In genomic region chr2:96760986-96761832, GRCh38 we compare ENCODE assay signal across 8 cellular contexts. TPM values are rescaled to one million over a fixed set of nuclear protein-coding genes. Genes with fewer than 3 reads are reported as not detected.
DNase-seq lines count a peak whose midpoint lies in the region; ATAC-seq, FAIRE-seq and TF ChIP-seq lines count a peak whose summit lies in the region.

No MANE protein-coding gene starts in this region.

- H3K27ac ChIP-seq in CD8-positive, alpha-beta T cell (ENCODE audit: low read depth, low read length), result peak overlapping the region; percentile 30
- H3K27ac ChIP-seq in small intestine (ENCODE audit: low read depth in 1 of 2, low read length in 1 of 2), result peak overlapping the region; percentile 78 to 85

- intact Hi-C loops in CD8-positive, alpha-beta T cell (cut with DNase I, micrococcal nuclease), result loop anchor here (1.0 to 5.0 kb wide), 11 partner anchors 14 to 495 kb away; partner anchors contain the start of genes CIAO1 (in 2 of the 2), CNNM3 (in 2 of the 2), KANSL3 (in 2 of the 2) and LMAN2L (in 2 of the 2)

- H3K4me1 ChIP-seq in CD8-positive, alpha-beta T cell (ENCODE audit: insufficient read depth, low read length), result peaks cover 50% of the 10 kb centered on the region
- H3K4me1 ChIP-seq in small intestine (ENCODE audit: control insufficient read depth in 2 of 2, insufficient read depth in 1 of 2, low read depth in 1 of 2, low read length in 1 of 2), result peaks cover 0 to 4% of the 10 kb centered on the region in 2 donors

- no peaks in the 10 kb centered on the region for H3K36me3 Mint-ChIP-seq in CD8-positive, alpha-beta T cell
- no peaks in the 10 kb centered on the region for H3K36me3 Mint-ChIP-seq in IgD-negative memory B cell
- H3K36me3 Mint-ChIP-seq in activated naive CD8-positive, alpha-beta T cell treated with anti-CD3 and anti-CD28 coated beads, Interleukin-2, amount 10 ng/mL, durations not matched to agents 7 days and 5 days, result no peaks in the 10 kb centered on the region

- no peaks in the 10 kb centered on the region for H3K9me3 Mint-ChIP-seq in CD8-positive, alpha-beta T cell
- no peaks in the 10 kb centered on the region for H3K9me3 Mint-ChIP-seq in IgD-negative memory B cell
- no peaks in the 10 kb centered on the region for H3K9me3 Mint-ChIP-seq in activated naive CD8-positive, alpha-beta T cell treated with anti-CD3 and anti-CD28 coated beads, Interleukin-2, amount 10 ng/mL, durations not matched to agents 7 days and 5 days

- peak overlapping the region; percentile 82 for H3K4me3 Mint-ChIP-seq in CD8-positive, alpha-beta T cell
- H3K4me3 Mint-ChIP-seq in IgD-negative memory B cell, result peak overlapping the region; percentile 88 to 97 (median 93)
- H3K4me3 Mint-ChIP-seq in activated naive CD8-positive, alpha-beta T cell treated with anti-CD3 and anti-CD28 coated beads, Interleukin-2, amount 10 ng/mL, durations not matched to agents 7 days and 5 days, result peak overlapping the region; percentile 85

- peak; percentile 60 for TF ChIP-seq CTCF in CD8-positive, alpha-beta T cell (IDR thresholded peaks at IDR 0.05)

- H3K4me1 Mint-ChIP-seq in CD8-positive, alpha-beta T cell (ENCODE audit: low read depth), result peaks cover 60% of the 10 kb centered on the region
- peaks cover 26 to 44% (median 39%) of the 10 kb centered on the region in 3 donors for H3K4me1 Mint-ChIP-seq in IgD-negative memory B cell
- peaks cover 40% of the 10 kb centered on the region for H3K4me1 Mint-ChIP-seq in activated naive CD8-positive, alpha-beta T cell treated with anti-CD3 and anti-CD28 coated beads, Interleukin-2, amount 10 ng/mL, durations not matched to agents 7 days and 5 days

- peak in 2 of 7 experiments; percentile 12 to 73 for DNase-seq in CD8-positive, alpha-beta T cell
- DNase-seq in activated naive CD8-positive, alpha-beta T cell treated with anti-CD3 and anti-CD28 coated beads, Interleukin-2, amount 10 ng/mL, durations not matched to agents 7 days and 5 days, result no peak
- DNase-seq in small intestine (peak; percentile 54), NCI-H1694 treated with DMSO at 0.1 percent for 48 hours (lab: John Stamatoyannopoulos, UW) (no peak)
- no peak for DNase-seq in effector CD4-positive, alpha-beta T cell

- FAIRE-seq in small intestine (lab: Jason Lieb, UNC), result no peak

- CTCF ChIA-PET in CD8-positive, alpha-beta T cell (lab: Charles Lee), result interaction anchor here (0.7 to 2.1 kb wide), 20 partner anchors 9 to 226 kb away, joined by 3 to 7 read pairs (median 3); partner anchors contain the start of gene ANKRD39

- no peaks in the 10 kb centered on the region for H3K27me3 ChIP-seq in CD8-positive, alpha-beta T cell (ENCODE audit: insufficient read depth, low read length)
- no peaks in the 10 kb centered on the region for H3K27me3 ChIP-seq in small intestine (ENCODE audit: control insufficient read depth in 2 of 2, insufficient read depth in 2 of 2, low read length in 2 of 2)

- ATAC-seq in CD8-positive, alpha-beta T cell, result peak; percentile 77
- ATAC-seq in GM19397 (IDR thresholded peaks at IDR 0.05; ENCODE audit: unreplicated experiment), result peak; percentile 2
- peak; percentile 77 for ATAC-seq in activated naive CD8-positive, alpha-beta T cell treated with anti-CD3 and anti-CD28 coated beads, Interleukin-2, amount 10 ng/mL, durations not matched to agents 7 days and 5 days (ENCODE audit: low read depth)

- POLR2A ChIA-PET in CD8-positive, alpha-beta T cell (lab: Charles Lee), result interaction anchor here (0.7 to 3.4 kb wide), 7 partner anchors 13 to 224 kb away, joined by 3 to 16 read pairs (median 4); partner anchors contain the start of genes ANKRD39 and CNNM3
- POLR2A ChIA-PET in activated naive CD8-positive, alpha-beta T cell treated with anti-CD3 and anti-CD28 coated beads, Interleukin-2, amount 10 ng/mL, durations not matched to agents 7 days and 5 days (lab: Charles Lee), result interaction anchor here (1.3 to 4.0 kb wide), 2 partner anchors 13 to 124 kb away, joined by 5 to 16 read pairs; partner anchors contain the start of gene KANSL3

- H3K36me3 ChIP-seq in CD8-positive, alpha-beta T cell (ENCODE audit: insufficient read depth, low read length), result no peaks in the 10 kb centered on the region
- no peaks in the 10 kb centered on the region for H3K36me3 ChIP-seq in small intestine (ENCODE audit: control insufficient read depth in 2 of 2, insufficient read depth in 2 of 2, low read length in 2 of 2)

- WGBS in small intestine, 3 donors, result 7 to 20% (median 12%) methylated on average over 54 to 59 of the region's 59 CpGs

- no peaks in the 10 kb centered on the region for H3K27me3 Mint-ChIP-seq in CD8-positive, alpha-beta T cell (ENCODE audit: low read depth)
- no peaks in the 10 kb centered on the region for H3K27me3 Mint-ChIP-seq in IgD-negative memory B cell
- H3K27me3 Mint-ChIP-seq in activated naive CD8-positive, alpha-beta T cell treated with anti-CD3 and anti-CD28 coated beads, Interleukin-2, amount 10 ng/mL, durations not matched to agents 7 days and 5 days, result no peaks in the 10 kb centered on the region

- peak overlapping the region; percentile 88 for H3K27ac Mint-ChIP-seq in CD8-positive, alpha-beta T cell
- peak overlapping the region; percentile 50 to 89 (median 76) for H3K27ac Mint-ChIP-seq in IgD-negative memory B cell
- peak overlapping the region; percentile 87 for H3K27ac Mint-ChIP-seq in activated naive CD8-positive, alpha-beta T cell treated with anti-CD3 and anti-CD28 coated beads, Interleukin-2, amount 10 ng/mL, durations not matched to agents 7 days and 5 days

- peak overlapping the region; percentile 95 for H3K4me3 ChIP-seq in CD8-positive, alpha-beta T cell (ENCODE audit: low read depth, low read length)
- H3K4me3 ChIP-seq in iPS-11a (ENCODE audit: low read depth, low read length) (peak overlapping the region; percentile 50), small intestine (ENCODE audit: low read depth in 1 of 2, low read length in 2 of 2) (peak overlapping the region; percentile 42 to 71)

- no peaks in the 10 kb centered on the region for H3K9me3 ChIP-seq in CD8-positive, alpha-beta T cell (ENCODE audit: low read length)
- no peaks in the 10 kb centered on the region for H3K9me3 ChIP-seq in small intestine (ENCODE audit: control insufficient read depth, low read depth)

RNA-seq across cellular contexts. Expression of gene CNNM4, which starts 0.5 kb away (rescaled TPM):
- 1 to 10 TPM; 6.7 to 8.3 TPM for total RNA-seq in CD8-positive, alpha-beta T cell
- polyA plus RNA-seq in IgD-negative memory B cell (7.9 TPM), small intestine (10 to 100 TPM in 1 of 3 donors, 1 to 10 TPM in 2; 1.6 to 10.7 (median 2.9) TPM)
- 1 to 10 TPM; 6.9 to 7.9 TPM for total RNA-seq in activated naive CD8-positive, alpha-beta T cell treated with anti-CD3 and anti-CD28 coated beads, Interleukin-2, amount 10 ng/mL, durations not matched to agents 7 days and 5 days

RNA-seq across cellular contexts. Expression of gene LMAN2L, which starts 21.3 kb away (rescaled TPM):
- total RNA-seq in CD8-positive, alpha-beta T cell, result 1 to 10 TPM; 1.1 to 1.7 TPM
- polyA plus RNA-seq in IgD-negative memory B cell (19.1 TPM), small intestine (10 to 100 TPM in 1 of 3 donors, 1 to 10 TPM in 2; 3.5 to 12.6 (median 4.0) TPM)
- total RNA-seq in activated naive CD8-positive, alpha-beta T cell treated with anti-CD3 and anti-CD28 coated beads, Interleukin-2, amount 10 ng/mL, durations not matched to agents 7 days and 5 days, result 1 to 10 TPM; 7.2 to 7.3 TPM

RNA-seq across cellular contexts. Expression of gene CNNM3, which starts 54.9 kb away (rescaled TPM):
- total RNA-seq in CD8-positive, alpha-beta T cell, result 10 to 100 TPM; 40.1 to 41.8 TPM
- polyA plus RNA-seq in IgD-negative memory B cell (3.5 TPM), small intestine (10 to 100 TPM in 1 of 3 donors, 1 to 10 TPM in 2; 5.7 to 15.8 (median 6.7) TPM)
- 10 to 100 TPM; 34.6 to 34.7 TPM for total RNA-seq in activated naive CD8-positive, alpha-beta T cell treated with anti-CD3 and anti-CD28 coated beads, Interleukin-2, amount 10 ng/mL, durations not matched to agents 7 days and 5 days

Comparison
In these comparisons a context has a peak if more than half of its experiments do, and no peak if none do; other contexts are left out.
1. ATAC-seq: peak in every context shown above with its lines; median percentile 77 in CD8-positive, alpha-beta T cell; 77 in activated naive CD8-positive, alpha-beta T cell treated with anti-CD3 and anti-CD28 coated beads, Interleukin-2, amount 10 ng/mL, durations not matched to agents 7 days and 5 days; 2 in GM19397.